1 cellular context compared by ENCODE assay signal in genomic region chr7:149783386-149784250, GRCh38.
TF ChIP-seq lines count a peak whose summit lies in the region.

No MANE protein-coding gene starts in this region.

TF ChIP-seq in H1, 55 proteins besides CTCF, POLR2A, EP300 and RAD21 (continued from another document):
- TF ChIP-seq CHD7 (IDR thresholded peaks at IDR 0.05; ENCODE audit: insufficient replicate concordance, low read length), result no peak
- no peak for TF ChIP-seq TBP (IDR thresholded peaks at IDR 0.05; ENCODE audit: low read depth, low read length)
- TF ChIP-seq GABPA (IDR thresholded peaks at IDR 0.05; ENCODE audit: borderline replicate concordance, insufficient read depth, low read length), result no peak
